ENCODE assay signal across 15 cellular contexts in the genomic region with DNA sequence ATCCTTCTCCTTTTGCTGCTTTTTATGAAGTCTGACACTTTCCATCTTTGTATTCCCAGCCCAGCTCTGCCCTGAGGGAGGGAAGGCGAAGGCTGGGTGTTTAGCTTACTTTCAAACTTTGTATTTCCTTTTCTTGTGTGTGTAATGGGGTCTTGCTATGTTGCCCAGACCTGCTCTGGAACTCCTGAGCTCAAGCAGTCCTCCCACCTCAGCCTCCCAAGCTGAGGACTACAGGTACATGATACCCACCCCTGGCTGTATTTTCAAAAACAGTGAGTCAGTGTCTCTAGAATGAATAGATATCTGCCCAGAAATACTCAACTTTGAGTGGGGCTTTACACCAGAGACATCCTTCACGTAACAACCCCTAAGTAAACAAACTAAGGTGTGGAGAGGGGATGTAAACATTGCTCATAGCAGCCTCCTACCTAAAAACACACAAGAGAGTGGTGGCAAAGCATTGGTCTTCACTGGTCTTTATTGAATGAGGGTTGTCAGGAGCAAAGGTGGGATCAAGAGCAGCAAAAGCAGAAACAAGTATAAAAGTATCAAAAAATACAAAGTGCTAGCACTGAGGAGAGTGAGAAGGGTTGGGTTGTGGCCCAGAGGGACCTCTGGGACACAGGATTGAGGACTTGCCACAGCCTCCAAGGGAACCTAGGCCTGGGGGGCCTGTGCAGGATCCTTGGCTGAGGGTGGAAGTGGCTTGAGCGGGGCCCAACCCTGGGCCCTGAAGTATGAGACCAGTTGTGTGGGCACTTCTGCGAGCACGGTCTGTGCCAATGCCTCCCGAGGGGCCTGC. TPM values are rescaled to one million over a fixed set of nuclear protein-coding genes. Genes with fewer than 3 reads are reported as not detected.
DNase-seq lines count a peak whose midpoint lies in the region; ATAC-seq, FAIRE-seq and TF ChIP-seq lines count a peak whose summit lies in the region.
"Had no signal": no experiment of that assay in that cellular context is flagged by ENCODE, and none has a peak within 500 bp of the region (broad histone marks: within the 10 kb centered on the region; RNA-seq: fewer than 3 reads in every experiment).

No MANE protein-coding gene starts in this region.

- H3K4me1 ChIP-seq in cardiac muscle cell (ENCODE audit: low read depth), result no peaks in the 10 kb centered on the region
- no peaks in the 10 kb centered on the region for H3K4me1 ChIP-seq in H1 (replicated peaks in 1 of 4; ENCODE audit: control insufficient read depth in 3 of 4, insufficient read depth in 4 of 4, low read length in 3 of 4)
- no peaks in the 10 kb centered on the region for H3K4me1 ChIP-seq in upper lobe of right lung
- H3K4me1 ChIP-seq: sigmoid colon had no signal

- H3K4me1 Mint-ChIP-seq in stimulated activated naive B cell treated with anti-CD40 and anti-IgM and Interleukin-4, amounts not matched to agents 10 μg/mL and 1 μg/mL and 100 μg/mL, for 72 hours, result peaks cover 0 to 4% of the 10 kb centered on the region in 2 donors
- H3K4me1 Mint-ChIP-seq: GM23338 had no signal

- H3K4ac ChIP-seq in H1 (replicated peaks; ENCODE audit: insufficient read length, low read depth, low read length), result no peak overlapping the region

- H2AFZ ChIP-seq in H1 (ENCODE audit: low read length), result no peak overlapping the region
- H2AFZ ChIP-seq: GM23338 had no signal

- H2BK12ac ChIP-seq in H1 (ENCODE audit: low read depth, low read length), result no peak overlapping the region

- no peaks in the 10 kb centered on the region for H3K79me2 ChIP-seq in H1 (ENCODE audit: control insufficient read depth in 1 of 2, insufficient read depth in 2 of 2, low read length in 2 of 2)

- H2AK5ac ChIP-seq in H1 (ENCODE audit: low read depth, low read length), result no peak overlapping the region

- FAIRE-seq in H1 (lab: Jason Lieb, UNC), result no peak

- H3K36me3 Mint-ChIP-seq in stimulated activated naive B cell treated with anti-CD40 and anti-IgM and Interleukin-4, amounts not matched to agents 10 μg/mL and 1 μg/mL and 100 μg/mL, for 72 hours, result peaks cover 27 to 46% of the 10 kb centered on the region in 2 donors

- DNase-seq in cardiac muscle cell (ENCODE audit: low read depth in 1 of 2, low spot score in 1 of 2) (no peak), Right ventricle myocardium superior (no peak), WERI-Rb-1 (no peak), H1 (ENCODE audit: low read depth in 1 of 2, low spot score in 2 of 2) (no peak), NCI-H526 (lab: John Stamatoyannopoulos, UW) (no peak), upper lobe of right lung (no peak)
- no peak for DNase-seq in stimulated activated naive B cell treated with anti-CD40 and anti-IgM and Interleukin-4, amounts not matched to agents 10 μg/mL and 1 μg/mL and 100 μg/mL, for 72 hours
- DNase-seq: brain microvascular endothelial cell, COR-L47, dorsolateral prefrontal cortex, NCI-H1417, ovary, sigmoid colon had no signal

- H3K18ac ChIP-seq in H1 (ENCODE audit: extremely low read depth, low read length), result no peak overlapping the region

- CTCF ChIA-PET in H1 (lab: Charles Lee; ENCODE audit: partially characterized antibody), result interaction anchor here (0.6 kb wide), 1 partner anchor 1274 kb away, joined by 3 read pairs; no protein-coding TSS in a partner anchor

- no peak overlapping the region for H3K14ac ChIP-seq in H1 (ENCODE audit: insufficient read length)

- no peak for TF ChIP-seq EP300 in H1 (IDR thresholded peaks at IDR 0.05; ENCODE audit: borderline replicate concordance in 1 of 2, low read depth in 2 of 2, low read length in 2 of 2)

- no peak overlapping the region for H2BK20ac ChIP-seq in H1 (ENCODE audit: low read length)

- intact Hi-C loops in Right ventricle myocardium superior (cut with DNase I) (no loop called here), upper lobe of right lung (cut with DNase I) (no loop called here)

- no peak overlapping the region for H4K91ac ChIP-seq in H1 (replicated peaks; ENCODE audit: insufficient read length, low read length)

- H3K4me3 ChIP-seq in cardiac muscle cell, result no peak overlapping the region
- H3K4me3 ChIP-seq in WERI-Rb-1 (ENCODE audit: low read depth, low read length), result no peak overlapping the region
- H3K4me3 ChIP-seq in H1 (ENCODE audit: extremely low read depth in 1 of 4, insufficient read depth in 2 of 4, low read depth in 3 of 4, low read length in 4 of 4), result no peak overlapping the region
- H3K4me3 ChIP-seq in upper lobe of right lung, result no peak overlapping the region
- H3K4me3 ChIP-seq: dorsolateral prefrontal cortex, GM23338, ovary, sigmoid colon had no signal

- TF ChIP-seq CTCF in cardiac muscle cell (IDR thresholded peaks at IDR 0.05; ENCODE audit: low read depth, low read length) (no peak), WERI-Rb-1 (IDR thresholded peaks at IDR 0.05; ENCODE audit: low read depth, low read length) (no peak), H1 (IDR thresholded peaks at IDR 0.05; ENCODE audit: control extremely low read depth in 1 of 3, insufficient read depth in 1 of 3, low read depth in 1 of 3, low read length in 3 of 3) (no peak), upper lobe of right lung (IDR thresholded peaks at IDR 0.05) (no peak)

- H3K36me3 ChIP-seq in cardiac muscle cell (peaks cover 44% of the 10 kb centered on the region), WERI-Rb-1 (peaks cover 46% of the 10 kb centered on the region), H1 (ENCODE audit: control insufficient read depth in 2 of 4, insufficient read depth in 4 of 4, low read length in 3 of 4) (peaks cover 15 to 56% (median 36%) of the 10 kb centered on the region in 4 experiments), upper lobe of right lung (peaks cover 78% of the 10 kb centered on the region)
- H3K36me3 ChIP-seq: ovary had no signal

- no peaks in the 10 kb centered on the region for H3K27me3 ChIP-seq in cardiac muscle cell
- no peaks in the 10 kb centered on the region for H3K27me3 ChIP-seq in WERI-Rb-1 (ENCODE audit: insufficient read depth, low read depth, severe bottlenecking)
- H3K27me3 ChIP-seq in H1 (replicated peaks in 1 of 4; ENCODE audit: control insufficient read depth in 3 of 4, extremely low read depth in 1 of 4, insufficient read depth in 3 of 4, low read length in 3 of 4), result no peaks in the 10 kb centered on the region
- H3K27me3 ChIP-seq in upper lobe of right lung, result no peaks in the 10 kb centered on the region
- H3K27me3 ChIP-seq: brain microvascular endothelial cell, dorsolateral prefrontal cortex, ovary, sigmoid colon had no signal

- H3K27ac Mint-ChIP-seq in stimulated activated naive B cell treated with anti-CD40 and anti-IgM and Interleukin-4, amounts not matched to agents 10 μg/mL and 1 μg/mL and 100 μg/mL, for 72 hours, result peak overlapping the region; percentile 11

- no peak for TF ChIP-seq RAD21 in H1 (IDR thresholded peaks at IDR 0.05 in 1 of 2, conservative IDR thresholded peaks at IDR 0.05 in 1 of 2; ENCODE audit: low read depth in 2 of 2, low read length in 2 of 2)

- no peaks in the 10 kb centered on the region for H3K9me3 Mint-ChIP-seq in stimulated activated naive B cell treated with anti-CD40 and anti-IgM and Interleukin-4, amounts not matched to agents 10 μg/mL and 1 μg/mL and 100 μg/mL, for 72 hours
- H3K9me3 Mint-ChIP-seq: GM23338 had no signal

- H2BK15ac ChIP-seq in H1 (ENCODE audit: low read length), result no peak overlapping the region

- no peak overlapping the region for H3K9ac ChIP-seq in H1 (replicated peaks in 1 of 4; ENCODE audit: extremely low read depth in 1 of 4, low read depth in 3 of 4, low read length in 3 of 4)

- WGBS in H1 (ENCODE audit: extremely low coverage in 1 of 2, insufficient coverage in 1 of 2, insufficient read length in 1 of 2, insufficient replicate concordance in 2 of 2, low coverage in 1 of 2, low lambda C conversion rate in 2 of 2, missing lambda C conversion rate in 1 of 2), 2 experiments, result 95% methylated on average over 6 of the region's 6 CpGs; no CpG with 5 or more reads in 1 of the 2 experiments

- POLR2A ChIA-PET in H1 (lab: Charles Lee; ENCODE audit: partially characterized antibody), result no interaction called here

- no peak overlapping the region for H3K4me3 Mint-ChIP-seq in stimulated activated naive B cell treated with anti-CD40 and anti-IgM and Interleukin-4, amounts not matched to agents 10 μg/mL and 1 μg/mL and 100 μg/mL, for 72 hours
- H3K4me3 Mint-ChIP-seq: GM23338 had no signal

- H3K23ac ChIP-seq in H1 (ENCODE audit: insufficient read length), result no peak overlapping the region

- H3K56ac ChIP-seq in H1 (replicated peaks; ENCODE audit: insufficient read length, low read depth, low read length), result no peak overlapping the region

- H3K9me3 ChIP-seq in cardiac muscle cell (ENCODE audit: low read depth), result no peaks in the 10 kb centered on the region
- H3K9me3 ChIP-seq in WERI-Rb-1 (ENCODE audit: severe bottlenecking), result no peaks in the 10 kb centered on the region
- no peaks in the 10 kb centered on the region for H3K9me3 ChIP-seq in H1 (ENCODE audit: insufficient read depth in 2 of 2, low read depth in 1 of 2, low read length in 1 of 2)
- no peaks in the 10 kb centered on the region for H3K9me3 ChIP-seq in upper lobe of right lung
- H3K9me3 ChIP-seq: ovary, sigmoid colon had no signal

- H3K23me2 ChIP-seq in H1 (ENCODE audit: low read depth, low read length), result no peaks in the 10 kb centered on the region

- H3K27me3 Mint-ChIP-seq in stimulated activated naive B cell treated with anti-CD40 and anti-IgM and Interleukin-4, amounts not matched to agents 10 μg/mL and 1 μg/mL and 100 μg/mL, for 72 hours, result no peaks in the 10 kb centered on the region

- H2BK120ac ChIP-seq in H1 (replicated peaks; ENCODE audit: low read depth, low read length), result no peak overlapping the region

- no peak overlapping the region for H3K4me2 ChIP-seq in H1 (ENCODE audit: insufficient read depth in 1 of 2, low read depth in 2 of 2, low read length in 2 of 2)
- H3K4me2 ChIP-seq: GM23338 had no signal

- H3K27ac ChIP-seq in cardiac muscle cell (peak overlapping the region; percentile 17), WERI-Rb-1 (peak overlapping the region; percentile 54), H1 (ENCODE audit: low read depth, low read length) (no peak overlapping the region), upper lobe of right lung (no peak overlapping the region)
- H3K27ac ChIP-seq: brain microvascular endothelial cell, ovary, sigmoid colon had no signal

- H4K20me1 ChIP-seq in H1 (replicated peaks in 1 of 2; ENCODE audit: control insufficient read depth in 1 of 2, insufficient read depth in 2 of 2, low read length in 2 of 2), result peaks cover 0 to 5% of the 10 kb centered on the region in 2 experiments

- 0 out of 2 replicates have a peak overlapping the region, but pooled peaks have one; percentile 58 for H2BK5ac ChIP-seq in H1 (ENCODE audit: low read depth, low read length)

- H4K8ac ChIP-seq in H1 (ENCODE audit: extremely low read depth, insufficient read depth, low read length), result no peak overlapping the region

- no peak overlapping the region for H4K5ac ChIP-seq in H1 (ENCODE audit: insufficient read length, low read depth, low read length)

- ATAC-seq in Right ventricle myocardium superior (ENCODE audit: poor library complexity) (no peak), upper lobe of right lung (no peak)
- no peak for ATAC-seq in stimulated activated naive B cell treated with anti-CD40 and anti-IgM and Interleukin-4, amounts not matched to agents 10 μg/mL and 1 μg/mL and 100 μg/mL, for 72 hours (replicated peaks)
- ATAC-seq: esophagus mucosa, GM23338 had no signal

- TF ChIP-seq POLR2A in H1 (IDR thresholded peaks at IDR 0.05; ENCODE audit: control extremely low read depth in 1 of 2, low read depth in 2 of 2, low read length in 2 of 2), result no peak

- no peaks in the 10 kb centered on the region for H3K79me1 ChIP-seq in H1 (ENCODE audit: low read depth, low read length)

RNA-seq across cellular contexts. Expression of gene SPAG4, which starts 10.2 kb away (rescaled TPM):
- total RNA-seq in cardiac muscle cell, result 12.8 and 44.6 TPM in 2 replicates
- polyA plus RNA-seq in cardiac muscle cell, result 27.9 and 107 TPM in 2 replicates
- total RNA-seq in Right ventricle myocardium superior, result 2.3 TPM
- 1.5 and 2.4 TPM in 2 replicates for total RNA-seq in H1 (2021; fragmentation: NEBNext Ultra II Directional; extraction: Animal tissue kit (Norgen Biotek cat#: 25700))
- polyA plus RNA-seq in H1 (2011; rRNA removed), result 6.0 and 8.9 TPM in 2 replicates
- polyA plus RNA-seq in H1 (2011; cell fraction: cytosol; rRNA removed), result 5.8 TPM
- polyA plus RNA-seq in H1 (2011; cell fraction: nucleus; rRNA removed), result 16.4 TPM
- 2.2 to 6.2 TPM (median 4.0 TPM) in 4 replicates for polyA plus RNA-seq in H1 (2012, experiment 1 of 2)
- 5.5 TPM for polyA plus RNA-seq in H1 (2012, experiment 2 of 2)
- 5.0 TPM for polyA plus RNA-seq in H1 (2013, experiment 1 of 2)
- 3.8 TPM for polyA plus RNA-seq in H1 (2013, experiment 2 of 2)
- 1.6 and 2.1 TPM in 2 replicates for polyA minus RNA-seq in H1 (2011; rRNA and poly(A)+ RNA removed)
- polyA minus RNA-seq in H1 (2011; cell fraction: cytosol; rRNA and poly(A)+ RNA removed), result not detected
- 6.1 TPM for polyA minus RNA-seq in H1 (2011; cell fraction: nucleus; rRNA and poly(A)+ RNA removed)
- 2.9 TPM for total RNA-seq in upper lobe of right lung

RNA-seq across cellular contexts. Expression of gene CPNE1, which starts 38.9 kb away (rescaled TPM):
- 172 and 355 TPM in 2 replicates for total RNA-seq in cardiac muscle cell
- polyA plus RNA-seq in cardiac muscle cell, result 225 and 377 TPM in 2 replicates
- 60.6 TPM for total RNA-seq in Right ventricle myocardium superior
- total RNA-seq in H1 (2021; fragmentation: NEBNext Ultra II Directional; extraction: Animal tissue kit (Norgen Biotek cat#: 25700)), result 294 and 299 TPM in 2 replicates
- polyA plus RNA-seq in H1 (2011; rRNA removed), result 346 and 534 TPM in 2 replicates
- 309 TPM for polyA plus RNA-seq in H1 (2011; cell fraction: cytosol; rRNA removed)
- 546 TPM for polyA plus RNA-seq in H1 (2011; cell fraction: nucleus; rRNA removed)
- 262 to 326 TPM (median 314 TPM) in 4 replicates for polyA plus RNA-seq in H1 (2012, experiment 1 of 2)
- polyA plus RNA-seq in H1 (2012, experiment 2 of 2), result 381 TPM
- 128 TPM for polyA plus RNA-seq in H1 (2013, experiment 1 of 2)
- 117 TPM for polyA plus RNA-seq in H1 (2013, experiment 2 of 2)
- 209 and 248 TPM in 2 replicates for polyA minus RNA-seq in H1 (2011; rRNA and poly(A)+ RNA removed)
- 214 TPM for polyA minus RNA-seq in H1 (2011; cell fraction: cytosol; rRNA and poly(A)+ RNA removed)
- polyA minus RNA-seq in H1 (2011; cell fraction: nucleus; rRNA and poly(A)+ RNA removed), result 172 TPM
- 179 TPM for total RNA-seq in upper lobe of right lung

RNA-seq across cellular contexts. Expression of gene RBM12, which starts 38.9 kb away (rescaled TPM):
- total RNA-seq in cardiac muscle cell (38.5 and 43.3 TPM in 2 replicates), Right ventricle myocardium superior (45.3 TPM), upper lobe of right lung (72.5 TPM)
- polyA plus RNA-seq in cardiac muscle cell (28.8 and 29.1 TPM in 2 replicates), H1 (2011; rRNA removed) (207 and 214 TPM in 2 replicates)
- 175 and 187 TPM in 2 replicates for total RNA-seq in H1 (2021; fragmentation: NEBNext Ultra II Directional; extraction: Animal tissue kit (Norgen Biotek cat#: 25700))
- polyA plus RNA-seq in H1 (2011; cell fraction: cytosol; rRNA removed), result 169 TPM
- 164 TPM for polyA plus RNA-seq in H1 (2011; cell fraction: nucleus; rRNA removed)
- polyA plus RNA-seq in H1 (2012, experiment 1 of 2), result 83.5 to 114 TPM (median 91.9 TPM) in 4 replicates
- 15.4 TPM for polyA plus RNA-seq in H1 (2012, experiment 2 of 2)
- polyA plus RNA-seq in H1 (2013, experiment 1 of 2), result 138 TPM
- 137 TPM for polyA plus RNA-seq in H1 (2013, experiment 2 of 2)
- 328 and 406 TPM in 2 replicates for polyA minus RNA-seq in H1 (2011; rRNA and poly(A)+ RNA removed)
- polyA minus RNA-seq in H1 (2011; cell fraction: cytosol; rRNA and poly(A)+ RNA removed), result 85.5 TPM
- 157 TPM for polyA minus RNA-seq in H1 (2011; cell fraction: nucleus; rRNA and poly(A)+ RNA removed)

Comparison
In these comparisons a context has a peak if more than half of its experiments do, and no peak if none do; other contexts are left out.
1. H3K27ac ChIP-seq: peak in cardiac muscle cell (single experiment) and WERI-Rb-1 (single experiment); none in H1 (single experiment) and upper lobe of right lung (single experiment).